Comparison of ENCODE assay signal across 13 cellular contexts in the genomic region with DNA sequence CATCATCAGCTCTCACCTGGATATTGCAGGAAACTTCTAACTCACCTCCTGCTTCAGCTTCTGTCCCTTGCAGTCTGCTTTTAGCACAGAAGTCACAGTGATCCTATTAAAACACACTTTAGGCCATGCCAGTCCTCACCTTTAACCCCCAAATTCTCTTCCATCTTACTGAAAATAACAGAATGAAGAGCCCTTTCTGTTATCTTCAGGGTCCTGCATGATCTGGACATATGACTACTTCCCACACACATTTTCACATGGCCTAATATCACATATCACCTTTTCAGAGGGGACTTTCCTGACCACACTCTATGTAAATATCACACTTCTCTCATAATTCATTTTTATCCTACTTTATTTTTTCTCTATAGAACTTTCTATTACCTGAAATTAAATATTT.
DNase-seq lines count a peak whose midpoint lies in the region; ATAC-seq and TF ChIP-seq lines count a peak whose summit lies in the region.
"Had no signal": no experiment of that assay in that cellular context is flagged by ENCODE, and none has a peak within 500 bp of the region (broad histone marks: within the 10 kb centered on the region; RNA-seq: fewer than 3 reads in every experiment).

No MANE protein-coding gene starts in this region.

- POLR2A ChIA-PET in activated CD4-positive, alpha-beta memory T cell treated with anti-CD3 and anti-CD28 coated beads, Interleukin-2, amount 10 ng/mL, durations not matched to agents 7 days and 5 days (lab: Charles Lee): no interaction called here

- no peaks in the 10 kb centered on the region for H3K27me3 ChIP-seq in body of pancreas
- H3K27me3 ChIP-seq: thyroid gland had no signal

- no peaks in the 10 kb centered on the region for H3K36me3 ChIP-seq in body of pancreas (replicated peaks in 1 of 2; ENCODE audit: insufficient read depth in 1 of 2, low read depth in 2 of 2)
- H3K36me3 ChIP-seq: thyroid gland had no signal

- H3K27ac ChIP-seq in body of pancreas: no peak overlapping the region
- H3K27ac ChIP-seq: parathyroid adenoma, thyroid gland had no signal

- no peaks in the 10 kb centered on the region for H3K36me3 Mint-ChIP-seq in Calu3 (ENCODE audit: insufficient read depth, unreplicated experiment)
- H3K36me3 Mint-ChIP-seq in activated CD4-positive, alpha-beta memory T cell treated with anti-CD3 and anti-CD28 coated beads, Interleukin-2, amount 10 ng/mL, durations not matched to agents 7 days and 5 days (ENCODE audit: low read depth): no peaks in the 10 kb centered on the region

- no peak overlapping the region for H3K27ac Mint-ChIP-seq in Calu3 (ENCODE audit: unreplicated experiment)
- no peak overlapping the region for H3K27ac Mint-ChIP-seq in activated CD4-positive, alpha-beta memory T cell treated with anti-CD3 and anti-CD28 coated beads, Interleukin-2, amount 10 ng/mL, durations not matched to agents 7 days and 5 days
- H3K27ac Mint-ChIP-seq: activated T-cell treated with anti-CD3 and anti-CD28 coated beads, Interleukin-2, amount 50 U/mL, for 72 hours had no signal

- DNase-seq in body of pancreas (no peak), cortex of kidney (lab: John Stamatoyannopoulos, UW) (no peak), Calu3 (no peak)
- no peak for DNase-seq in activated CD4-positive, alpha-beta memory T cell treated with anti-CD3 and anti-CD28 coated beads, Interleukin-2, amount 10 ng/mL, durations not matched to agents 7 days and 5 days
- DNase-seq: activated CD4-positive, alpha-beta T cell treated with anti-CD3 and anti-CD28 coated beads for 1 hour; activated T-cell treated with anti-CD3 and anti-CD28 coated beads, Interleukin-2, amount 50 U/mL, for 72 hours; anterior cingulate cortex; NCI-H446; thyroid gland had no signal

- H3K27me3 Mint-ChIP-seq in Calu3 (ENCODE audit: unreplicated experiment): no peaks in the 10 kb centered on the region
- H3K27me3 Mint-ChIP-seq in activated CD4-positive, alpha-beta memory T cell treated with anti-CD3 and anti-CD28 coated beads, Interleukin-2, amount 10 ng/mL, durations not matched to agents 7 days and 5 days: peaks cover 5% of the 10 kb centered on the region

- no TSS peak for BruUV-seq in Calu3 (replicated peaks; lab: Mats Ljungman, UMichigan)

- no peak overlapping the region for H3K4me3 ChIP-seq in body of pancreas
- H3K4me3 ChIP-seq: thyroid gland had no signal

- ATAC-seq in GM18907 (IDR thresholded peaks at IDR 0.05; ENCODE audit: unreplicated experiment) (peak; percentile 71), HG02571 (IDR thresholded peaks at IDR 0.05; ENCODE audit: unreplicated experiment) (peak; percentile 60), HG03354 (IDR thresholded peaks at IDR 0.05; ENCODE audit: poor library complexity, severe bottlenecking, unreplicated experiment) (peak; percentile 73), body of pancreas (no peak)
- ATAC-seq: activated T-cell treated with anti-CD3 and anti-CD28 coated beads, Interleukin-2, amount 50 U/mL, for 72 hours had no signal

- H3K4me1 Mint-ChIP-seq in Calu3 (ENCODE audit: low read depth, unreplicated experiment): no peaks in the 10 kb centered on the region
- no peaks in the 10 kb centered on the region for H3K4me1 Mint-ChIP-seq in activated CD4-positive, alpha-beta memory T cell treated with anti-CD3 and anti-CD28 coated beads, Interleukin-2, amount 10 ng/mL, durations not matched to agents 7 days and 5 days

- intact Hi-C loops in body of pancreas (cut with DNase I) (no loop called here), Calu3 (cut with micrococcal nuclease; ENCODE audit: unreplicated experiment) (no loop called here)

- no peak for TF ChIP-seq CTCF in body of pancreas (IDR thresholded peaks at IDR 0.05)
- TF ChIP-seq CTCF in Calu3 (IDR thresholded peaks at IDR 0.05; ENCODE audit: unreplicated experiment): no peak

- no peaks in the 10 kb centered on the region for H3K9me3 ChIP-seq in body of pancreas
- H3K9me3 ChIP-seq: thyroid gland had no signal

- H3K4me1 ChIP-seq in body of pancreas: no peaks in the 10 kb centered on the region
- H3K4me1 ChIP-seq: parathyroid adenoma, thyroid gland had no signal

- H3K4me3 Mint-ChIP-seq in Calu3 (ENCODE audit: low read depth, unreplicated experiment): no peak overlapping the region
- H3K4me3 Mint-ChIP-seq in activated CD4-positive, alpha-beta memory T cell treated with anti-CD3 and anti-CD28 coated beads, Interleukin-2, amount 10 ng/mL, durations not matched to agents 7 days and 5 days: no peak overlapping the region
- H3K4me3 Mint-ChIP-seq: activated T-cell treated with anti-CD3 and anti-CD28 coated beads, Interleukin-2, amount 50 U/mL, for 72 hours had no signal

- no peak for TF ChIP-seq POLR2A in body of pancreas (IDR thresholded peaks at IDR 0.05)

- peaks cover 6% of the 10 kb centered on the region for H3K9me3 Mint-ChIP-seq in Calu3 (ENCODE audit: low read depth, unreplicated experiment)
- H3K9me3 Mint-ChIP-seq in activated CD4-positive, alpha-beta memory T cell treated with anti-CD3 and anti-CD28 coated beads, Interleukin-2, amount 10 ng/mL, durations not matched to agents 7 days and 5 days: no peaks in the 10 kb centered on the region

- CTCF ChIA-PET in Calu3 (lab: Charles Lee): interaction anchor here (0.5 kb wide), 1 partner anchor 44 kb away, joined by 3 read pairs; no protein-coding TSS in a partner anchor
- CTCF ChIA-PET in activated CD4-positive, alpha-beta memory T cell treated with anti-CD3 and anti-CD28 coated beads, Interleukin-2, amount 10 ng/mL, durations not matched to agents 7 days and 5 days (lab: Charles Lee): no interaction called here
